ENCODE assay signal across 13 cellular contexts in the genomic region with DNA sequence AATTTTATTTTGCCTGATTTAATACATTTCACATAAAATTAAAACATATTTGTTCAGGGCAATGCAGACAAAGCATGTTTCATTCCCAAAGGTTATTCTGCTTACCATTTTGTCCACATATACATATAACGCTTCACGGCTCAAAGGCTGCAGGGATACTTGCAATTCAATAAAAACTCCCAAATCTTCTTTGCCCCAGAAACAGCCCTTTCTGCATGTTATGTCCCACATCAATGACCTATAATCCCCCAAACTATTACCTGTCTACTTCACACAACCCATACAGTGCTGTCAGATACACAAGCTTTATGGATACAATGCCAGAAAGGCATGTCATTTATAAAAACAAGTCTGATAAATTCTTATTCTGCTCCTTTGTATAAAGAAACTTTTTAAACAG. TPM values are rescaled to one million over a fixed set of nuclear protein-coding genes. Genes with fewer than 3 reads are reported as not detected.
DNase-seq lines count a peak whose midpoint lies in the region; ATAC-seq and TF ChIP-seq lines count a peak whose summit lies in the region.
"Had no signal": no experiment of that assay in that cellular context is flagged by ENCODE, and none has a peak within 500 bp of the region (broad histone marks: within the 10 kb centered on the region; RNA-seq: fewer than 3 reads in every experiment).

No MANE protein-coding gene starts in this region.

- H3K27ac ChIP-seq in thyroid gland: no peak overlapping the region
- H3K27ac ChIP-seq: 22Rv1 had no signal

- no peaks in the 10 kb centered on the region for H3K27me3 Mint-ChIP-seq in activated CD4-positive, alpha-beta T cell treated with anti-CD3 and anti-CD28 coated beads, Interleukin-2, amount 10 ng/mL, durations not matched to agents 24 days and 14 days
- H3K27me3 Mint-ChIP-seq in stimulated activated naive CD8-positive, alpha-beta T cell treated with anti-CD3 and anti-CD28 coated beads, Interleukin-15, Interleukin-2, amounts not matched to agents 100 ng/mL and 50 ng/mL, for 24 hours: no peaks in the 10 kb centered on the region
- H3K27me3 Mint-ChIP-seq: CD8-positive, alpha-beta memory T cell had no signal

- no peak overlapping the region for H3K4me3 ChIP-seq in thyroid gland (replicated peaks in 1 of 3)
- H3K4me3 ChIP-seq: GM23338 had no signal

- peaks cover 23% of the 10 kb centered on the region for H3K4me1 Mint-ChIP-seq in activated CD4-positive, alpha-beta T cell treated with anti-CD3 and anti-CD28 coated beads, Interleukin-2, amount 10 ng/mL, durations not matched to agents 24 days and 14 days
- H3K4me1 Mint-ChIP-seq in stimulated activated naive CD8-positive, alpha-beta T cell treated with anti-CD3 and anti-CD28 coated beads, Interleukin-15, Interleukin-2, amounts not matched to agents 100 ng/mL and 50 ng/mL, for 24 hours (ENCODE audit: low read depth): peaks cover 7% of the 10 kb centered on the region

- WGBS in thyroid gland, 2 donors: 94 to 96% methylated on average over 2 of the region's 2 CpGs

- no peak for DNase-seq in activated CD4-positive, alpha-beta T cell treated with anti-CD3 and anti-CD28 coated beads, Interleukin-2, amount 10 ng/mL, durations not matched to agents 24 days and 14 days
- no peak for DNase-seq in activated CD4-positive, alpha-beta T cell treated with anti-CD3 and anti-CD28 coated beads, Interleukin-2, amount 50 U/mL, for 48 hours
- DNase-seq in stimulated activated naive CD8-positive, alpha-beta T cell treated with anti-CD3 and anti-CD28 coated beads, Interleukin-15, Interleukin-2, amounts not matched to agents 100 U/mL and 50 U/mL, for 24 hours: no peak
- peak; percentile 13 for DNase-seq in ecto neural progenitor cell (ENCODE audit: low spot score)
- DNase-seq in stimulated activated CD8-positive, alpha-beta memory T cell treated with anti-CD3 and anti-CD28 coated beads, Interleukin-4, amount 100 ng/mL, for 48 hours: no peak
- no peak for DNase-seq in thyroid gland
- DNase-seq in NCI-H1092 treated with DMSO at 0.1 percent for 48 hours (lab: John Stamatoyannopoulos, UW): no peak
- DNase-seq: Caco-2; CD8-positive, alpha-beta memory T cell; H7 had no signal

- peaks cover 75 to 91% of the 10 kb centered on the region in 2 donors for H3K36me3 ChIP-seq in thyroid gland

- H3K27ac Mint-ChIP-seq in activated CD4-positive, alpha-beta T cell treated with anti-CD3 and anti-CD28 coated beads, Interleukin-2, amount 10 ng/mL, durations not matched to agents 24 days and 14 days: peak overlapping the region; percentile 0
- peak overlapping the region; percentile 13 for H3K27ac Mint-ChIP-seq in stimulated activated naive CD8-positive, alpha-beta T cell treated with anti-CD3 and anti-CD28 coated beads, Interleukin-15, Interleukin-2, amounts not matched to agents 100 ng/mL and 50 ng/mL, for 24 hours
- H3K27ac Mint-ChIP-seq: GM23338 had no signal

- H3K9me3 Mint-ChIP-seq in activated CD4-positive, alpha-beta T cell treated with anti-CD3 and anti-CD28 coated beads, Interleukin-2, amount 10 ng/mL, durations not matched to agents 24 days and 14 days: no peaks in the 10 kb centered on the region
- H3K9me3 Mint-ChIP-seq in stimulated activated naive CD8-positive, alpha-beta T cell treated with anti-CD3 and anti-CD28 coated beads, Interleukin-15, Interleukin-2, amounts not matched to agents 100 ng/mL and 50 ng/mL, for 24 hours: no peaks in the 10 kb centered on the region
- H3K9me3 Mint-ChIP-seq: CD8-positive, alpha-beta memory T cell; GM23338 had no signal

- no peak overlapping the region for H3K4me3 Mint-ChIP-seq in activated CD4-positive, alpha-beta T cell treated with anti-CD3 and anti-CD28 coated beads, Interleukin-2, amount 10 ng/mL, durations not matched to agents 24 days and 14 days
- H3K4me3 Mint-ChIP-seq in stimulated activated naive CD8-positive, alpha-beta T cell treated with anti-CD3 and anti-CD28 coated beads, Interleukin-15, Interleukin-2, amounts not matched to agents 100 ng/mL and 50 ng/mL, for 24 hours: no peak overlapping the region
- H3K4me3 Mint-ChIP-seq: CD8-positive, alpha-beta memory T cell; GM23338 had no signal

- TF ChIP-seq CTCF in thyroid gland (IDR thresholded peaks at IDR 0.05): no peak

- no peaks in the 10 kb centered on the region for H3K27me3 ChIP-seq in thyroid gland

- H3K36me3 Mint-ChIP-seq in activated CD4-positive, alpha-beta T cell treated with anti-CD3 and anti-CD28 coated beads, Interleukin-2, amount 10 ng/mL, durations not matched to agents 24 days and 14 days (ENCODE audit: low read depth): peaks cover 87% of the 10 kb centered on the region
- H3K36me3 Mint-ChIP-seq in stimulated activated naive CD8-positive, alpha-beta T cell treated with anti-CD3 and anti-CD28 coated beads, Interleukin-15, Interleukin-2, amounts not matched to agents 100 ng/mL and 50 ng/mL, for 24 hours (ENCODE audit: low read depth): peaks cover 94% of the 10 kb centered on the region

- intact Hi-C loops in activated CD4-positive, alpha-beta T cell treated with anti-CD3 and anti-CD28 coated beads, Interleukin-2, amount 10 ng/mL, durations not matched to agents 24 days and 14 days (cut with micrococcal nuclease): loop anchor here (2.0 kb wide), 1 partner anchor 14 kb away; no protein-coding TSS in a partner anchor
- intact Hi-C loops in thyroid gland (cut with DNase I): no loop called here

- H3K4me1 ChIP-seq in thyroid gland: peaks cover 9 to 10% of the 10 kb centered on the region in 2 donors
- H3K4me1 ChIP-seq: Caco-2 had no signal

- H3K9me3 ChIP-seq in thyroid gland: no peaks in the 10 kb centered on the region
- H3K9me3 ChIP-seq: Caco-2 had no signal

- TF ChIP-seq POLR2A in thyroid gland (IDR thresholded peaks at IDR 0.05): no peak

- ATAC-seq in stimulated activated naive CD8-positive, alpha-beta T cell treated with anti-CD3 and anti-CD28 coated beads, Interleukin-15, Interleukin-2, amounts not matched to agents 100 U/mL and 50 U/mL, for 24 hours: no peak
- ATAC-seq: GM23338 had no signal

RNA-seq across cellular contexts. Expression of a gene that starts 20.2 kb away (rescaled TPM):
- total RNA-seq in activated CD4-positive, alpha-beta T cell treated with anti-CD3 and anti-CD28 coated beads, Interleukin-2, amount 10 ng/mL, durations not matched to agents 24 days and 14 days: 230 and 240 TPM in 2 replicates
- total RNA-seq in thyroid gland: 100 to 1,000 TPM; 247 to 346 (median 270) TPM

RNA-seq across cellular contexts. Expression of a gene that starts 20.4 kb away (rescaled TPM):
- total RNA-seq in activated CD4-positive, alpha-beta T cell treated with anti-CD3 and anti-CD28 coated beads, Interleukin-2, amount 10 ng/mL, durations not matched to agents 24 days and 14 days: 32.7 and 34.3 TPM in 2 replicates
- 10 to 100 TPM; 14.6 to 24.2 (median 16.8) TPM for total RNA-seq in thyroid gland
